In the genomic region with DNA sequence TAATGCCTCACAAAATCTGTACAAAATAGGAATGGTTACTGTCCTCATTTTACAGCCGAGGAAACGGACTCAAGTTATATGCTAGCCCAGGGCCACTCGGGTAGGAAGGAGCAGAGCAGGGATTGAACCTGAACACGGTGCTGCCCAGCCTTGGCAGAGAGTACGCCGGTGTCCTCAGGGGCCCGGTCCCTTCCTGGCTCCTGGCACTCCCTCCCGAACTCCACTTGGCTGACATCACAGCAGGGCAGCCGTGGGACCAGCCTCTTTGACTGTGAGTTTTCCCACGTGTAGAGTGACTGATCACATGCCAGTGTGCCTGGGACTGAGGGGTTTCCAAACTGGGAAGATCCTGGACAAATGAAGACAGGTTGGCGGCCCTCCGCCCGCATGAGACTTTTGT, we compare ENCODE assay signal across 17 cellular contexts. TPM values are rescaled to one million over a fixed set of nuclear protein-coding genes. Genes with fewer than 3 reads are reported as not detected.
A peak's percentile ranks its signal among the peaks of the same experiment; 100 is the strongest.
DNase-seq lines count a peak whose midpoint lies in the region; ATAC-seq and TF ChIP-seq lines count a peak whose summit lies in the region.
"Had no signal": no experiment of that assay in that cellular context is flagged by ENCODE, and none has a peak within 500 bp of the region (broad histone marks: within the 10 kb centered on the region; RNA-seq: fewer than 3 reads in every experiment).

No MANE protein-coding gene starts in this region.

- H3K9ac ChIP-seq in OCI-LY1 (ENCODE audit: low read length) = peak overlapping the region; percentile 15; the same call in 1 of the 2 replicates

- intact Hi-C loops in Right ventricle myocardium superior (cut with DNase I) = no loop called here
- intact Hi-C loops in Right ventricle myocardium inferior (cut with DNase I) = no loop called here
- intact Hi-C loops in dorsolateral prefrontal cortex (cut with DNase I) = no loop called here

- no peaks in the 10 kb centered on the region for H3K27me3 ChIP-seq in OCI-LY1 (ENCODE audit: insufficient read depth, low read length)
- no peaks in the 10 kb centered on the region for H3K27me3 ChIP-seq in dorsolateral prefrontal cortex

- H3K36me3 ChIP-seq in OCI-LY1 (ENCODE audit: insufficient read depth, low read length) = no peaks in the 10 kb centered on the region
- H3K36me3 ChIP-seq: HAP-1 had no signal

- H2AFZ ChIP-seq in OCI-LY1 (ENCODE audit: low read length) = no peak overlapping the region

- H3K4me1 ChIP-seq in OCI-LY1 (ENCODE audit: insufficient read depth, low read length, severe bottlenecking) = peaks cover 28% of the 10 kb centered on the region
- H3K4me1 ChIP-seq: HAP-1 had no signal

- no peaks in the 10 kb centered on the region for H3F3A ChIP-seq in OCI-LY1 (ENCODE audit: insufficient read depth, low read length)

- TF ChIP-seq CTCF in OCI-LY1 (IDR thresholded peaks at IDR 0.05; ENCODE audit: low read length) (no peak), dorsolateral prefrontal cortex (IDR thresholded peaks at IDR 0.05 in 54 of 56, conservative IDR thresholded peaks at IDR 0.05 in 2 of 56; ENCODE audit: low read depth in 1 of 56, partially characterized antibody in 56 of 56) (no peak)

- H3K4me3 ChIP-seq in OCI-LY1 (ENCODE audit: low read depth, low read length, poor library complexity, severe bottlenecking) = peak overlapping the region; percentile 24
- no peak overlapping the region for H3K4me3 ChIP-seq in dorsolateral prefrontal cortex
- H3K4me3 ChIP-seq: HAP-1 had no signal

- no peaks in the 10 kb centered on the region for H3K79me2 ChIP-seq in OCI-LY1 (ENCODE audit: insufficient read depth, low read length)

- H3K27ac ChIP-seq in OCI-LY1 (ENCODE audit: low read depth, low read length, poor library complexity, severe bottlenecking) (peak overlapping the region; percentile 91), dorsolateral prefrontal cortex (peak overlapping the region in 34 of 59 donors; percentile 6 to 75 (median 43))
- H3K27ac ChIP-seq: 22Rv1 had no signal

- peak overlapping the region; percentile 30; the same call in 1 of the 2 replicates for H3K4me2 ChIP-seq in OCI-LY1 (ENCODE audit: low read length)

- DNase-seq in Right ventricle myocardium superior = no peak
- no peak for DNase-seq in Right ventricle myocardium inferior (ENCODE audit: missing footprints)
- DNase-seq in dorsolateral prefrontal cortex = no peak
- DNase-seq in HuH-7.5 (ENCODE audit: low spot score) = no peak
- DNase-seq in DMS 273 (lab: John Stamatoyannopoulos, UW; ENCODE audit: unreplicated experiment) = no peak
- DNase-seq: C1 segment of cervical spinal cord; Calu3; CD4-positive, alpha-beta memory T cell; COR-L47; DMS153; DND-41; GOT3; HFFc6 had no signal

- peak; percentile 39 for ATAC-seq in Right ventricle myocardium superior (ENCODE audit: poor library complexity)
- no peak for ATAC-seq in Right ventricle myocardium inferior
- no peak for ATAC-seq in HG03432 (IDR thresholded peaks at IDR 0.05; ENCODE audit: unreplicated experiment)

- H3K9me2 ChIP-seq in OCI-LY1 (ENCODE audit: low read depth, low read length) = no peaks in the 10 kb centered on the region

- no peaks in the 10 kb centered on the region for H3K9me3 ChIP-seq in OCI-LY1 (ENCODE audit: low read length)
- H3K9me3 ChIP-seq: HAP-1 had no signal

- H4K20me1 ChIP-seq in OCI-LY1 (ENCODE audit: insufficient read depth, low read length) = no peaks in the 10 kb centered on the region

RNA-seq across cellular contexts. Expression of a gene that starts 23.7 kb away (rescaled TPM):
- 17.3 TPM for total RNA-seq in Right ventricle myocardium superior
- total RNA-seq in Right ventricle myocardium inferior = 17.8 TPM
- 10 to 100 TPM; 22.1 to 45.0 (median 34.3) TPM for total RNA-seq in dorsolateral prefrontal cortex

RNA-seq across cellular contexts. Expression of a gene that starts 41.8 kb away (rescaled TPM):
- total RNA-seq in Right ventricle myocardium superior (219 TPM), Right ventricle myocardium inferior (234 TPM), dorsolateral prefrontal cortex (100 to 1,000 TPM; 242 to 474 (median 356) TPM)
